34 cellular contexts compared by ENCODE assay signal in genomic region chr14:40346275-40346674, GRCh38.
"Had no signal": no experiment of that assay in that cellular context is flagged by ENCODE, and none has a peak within 500 bp of the region (broad histone marks: within the 10 kb centered on the region; RNA-seq: fewer than 3 reads in every experiment).

No MANE protein-coding gene starts in this region.

- H3K27ac Mint-ChIP-seq: activated naive CD4-positive, alpha-beta T cell treated with anti-CD3 and anti-CD28 coated beads for 36 hours; activated naive CD8-positive, alpha-beta T cell treated with anti-CD3 and anti-CD28 coated beads for 36 hours; activated T-cell treated with anti-CD3 and anti-CD28 coated beads, Interleukin-2, amount 50 U/mL, for 72 hours; immature natural killer cell; naive thymus-derived CD4-positive, alpha-beta T cell had no signal

- H3K36me3 Mint-ChIP-seq: activated naive CD8-positive, alpha-beta T cell treated with anti-CD3 and anti-CD28 coated beads for 36 hours; immature natural killer cell; naive thymus-derived CD4-positive, alpha-beta T cell had no signal

- H3K27ac ChIP-seq: adrenal gland, body of pancreas, cardiac muscle cell, coronary artery, dorsolateral prefrontal cortex, gastroesophageal sphincter, neutrophil, ovary, prostate gland, skin epidermis, testis, uterus had no signal

- DNase-seq: activated CD4-positive, alpha-beta T cell treated with anti-CD3 and anti-CD28 coated beads for 4 hours; activated CD4-positive, alpha-beta T cell treated with anti-CD3 and anti-CD28 coated beads, Interleukin-2, amount 50 U/mL, for 4 hours; activated naive CD4-positive, alpha-beta T cell treated with anti-CD3 and anti-CD28 coated beads for 36 hours; activated naive CD8-positive, alpha-beta T cell treated with anti-CD3 and anti-CD28 coated beads for 36 hours; activated T-cell treated with anti-CD3 and anti-CD28 coated beads for 4 hours; activated T-cell treated with anti-CD3 and anti-CD28 coated beads, Interleukin-2, amount 50 U/mL, for 72 hours; adrenal gland; aorta; body of pancreas; dorsolateral prefrontal cortex; effector memory CD4-positive, alpha-beta T cell; erythroblast; head of caudate nucleus; hippocampal formation; immature natural killer cell; kidney; left colon; midbrain; naive thymus-derived CD4-positive, alpha-beta T cell; ovary; retina; stimulated activated CD4-positive, alpha-beta T cell treated with anti-CD3 and anti-CD28 coated beads, Interleukin-12 subunit alpha, Interleukin-12 subunit beta, amount 100 ng/mL, for 4 hours; stimulated activated CD4-positive, alpha-beta T cell treated with anti-CD3 and anti-CD28 coated beads, Interleukin-4, amount 100 ng/mL, for 1 hour; stimulated activated naive CD8-positive, alpha-beta T cell treated with anti-CD3 and anti-CD28 coated beads, Interleukin-15, Interleukin-2, amounts not matched to agents 100 U/mL and 50 U/mL, for 24 hours; testis; trophoblast cell; uterus had no signal

- H3K9me3 Mint-ChIP-seq: activated naive CD8-positive, alpha-beta T cell treated with anti-CD3 and anti-CD28 coated beads for 36 hours had no signal

- H3K4me3 ChIP-seq: adrenal gland, body of pancreas, cardiac muscle cell, coronary artery, dorsolateral prefrontal cortex, gastroesophageal sphincter, ovary, prostate gland, skin epidermis, testis, uterus had no signal

- H3K36me3 ChIP-seq: adrenal gland, cardiac muscle cell, gastroesophageal sphincter, neutrophil, ovary, prostate gland, uterus had no signal

- ATAC-seq: activated T-cell treated with anti-CD3 and anti-CD28 coated beads, Interleukin-2, amount 50 U/mL, for 72 hours; body of pancreas; gastroesophageal sphincter; left colon; naive thymus-derived CD4-positive, alpha-beta T cell; sciatic nerve; stimulated activated naive CD8-positive, alpha-beta T cell treated with anti-CD3 and anti-CD28 coated beads, Interleukin-15, Interleukin-2, amounts not matched to agents 100 U/mL and 50 U/mL, for 24 hours had no signal

- H3K4me3 Mint-ChIP-seq: activated naive CD4-positive, alpha-beta T cell treated with anti-CD3 and anti-CD28 coated beads for 36 hours; activated naive CD8-positive, alpha-beta T cell treated with anti-CD3 and anti-CD28 coated beads for 36 hours; activated T-cell treated with anti-CD3 and anti-CD28 coated beads, Interleukin-2, amount 50 U/mL, for 72 hours; immature natural killer cell; naive thymus-derived CD4-positive, alpha-beta T cell had no signal

- H3K27me3 Mint-ChIP-seq: activated naive CD8-positive, alpha-beta T cell treated with anti-CD3 and anti-CD28 coated beads for 36 hours; naive thymus-derived CD4-positive, alpha-beta T cell had no signal

- H3K9me3 ChIP-seq: adrenal gland, body of pancreas, neutrophil, ovary, prostate gland, testis, uterus had no signal

- H3K27me3 ChIP-seq: adrenal gland, body of pancreas, cardiac muscle cell, dorsolateral prefrontal cortex, gastroesophageal sphincter, neutrophil, ovary, testis, uterus had no signal

- H3K4me1 ChIP-seq: adrenal gland, body of pancreas, gastroesophageal sphincter, prostate gland, testis, uterus had no signal

- H3K4me1 Mint-ChIP-seq: activated naive CD8-positive, alpha-beta T cell treated with anti-CD3 and anti-CD28 coated beads for 36 hours; immature natural killer cell; naive thymus-derived CD4-positive, alpha-beta T cell had no signal
